Comparison of ENCODE assay signal across 7 cellular contexts in genomic region chr6:28929339-28929738, GRCh38. TPM values are rescaled to one million over a fixed set of nuclear protein-coding genes. Genes with fewer than 3 reads are reported as not detected.
DNase-seq lines count a peak whose midpoint lies in the region; ATAC-seq, FAIRE-seq and TF ChIP-seq lines count a peak whose summit lies in the region.
"Not testable (repeated sequence)": the region's sequence is repeated elsewhere in the genome, so short reads cannot be mapped to it uniquely, and the experiment has no call there.

No MANE protein-coding gene starts in this region.

- not testable (repeated sequence) for H3K36me3 Mint-ChIP-seq in dendritic cell treated with granulocyte-macrophage colony-stimulating factor and Interleukin-4, amounts not matched to agents 40 ng/mL and 50 ng/mL, for 4 days (ENCODE audit: low read depth); progenitor cell of endocrine pancreas (ENCODE audit: insufficient read depth)

- H3K9me1 ChIP-seq in K562 (ENCODE audit: control insufficient read depth, insufficient read depth, low read length); endothelial cell of umbilical vein (replicated peaks; ENCODE audit: control insufficient read depth, extremely low read depth, insufficient read depth, low read length): not testable (repeated sequence)

- H3K4ac ChIP-seq in H1 (replicated peaks; ENCODE audit: insufficient read length, low read depth, low read length) = not testable (repeated sequence)

- CTCF ChIA-PET in HEK293 (lab: Yijun Ruan, JAX) (interaction anchor here (0.6 kb wide), 2 partner anchors 9 to 90 kb away, joined by 3 read pairs; no protein-coding TSS in a partner anchor), H1 (lab: Charles Lee; ENCODE audit: partially characterized antibody) (interaction anchor here (0.6 to 0.7 kb wide), 2 partner anchors 24 to 94 kb away, joined by 3 read pairs; no protein-coding TSS in a partner anchor)
- CTCF ChIA-PET in K562 (lab: Yijun Ruan, JAX; ENCODE audit: low intra/inter-chr PET ratio); endothelial cell of umbilical vein (lab: Charles Lee): not testable (repeated sequence)

- not testable (repeated sequence) for H4K5ac ChIP-seq in H1 (ENCODE audit: insufficient read length, low read depth, low read length)

- FAIRE-seq in K562 (lab: Jason Lieb, UNC); H1 (lab: Jason Lieb, UNC): not testable (repeated sequence)
- FAIRE-seq in endothelial cell of umbilical vein (lab: Jason Lieb, UNC) = peak; percentile 12

- not testable (repeated sequence) for H3K18ac ChIP-seq in H1 (ENCODE audit: extremely low read depth, low read length)

- H3K79me1 ChIP-seq in H1 (ENCODE audit: low read depth, low read length) = not testable (repeated sequence)

- not testable (repeated sequence) for H2BK120ac ChIP-seq in H1 (replicated peaks; ENCODE audit: low read depth, low read length)

- H3K9ac ChIP-seq in K562 (ENCODE audit: insufficient read depth in 1 of 2, low read depth in 2 of 2, low read length in 2 of 2); H1 (replicated peaks in 1 of 4; ENCODE audit: extremely low read depth in 1 of 4, low read depth in 3 of 4, low read length in 3 of 4); endothelial cell of umbilical vein (replicated peaks; ENCODE audit: extremely low read depth, insufficient read depth, low read length): not testable (repeated sequence)

- not testable (repeated sequence) for TF ChIP-seq RAD21 in K562 (CRISPR knock-in tag; conservative IDR thresholded peaks at IDR 0.05 in 1 of 2, IDR thresholded peaks at IDR 0.05 in 1 of 2); H1 (IDR thresholded peaks at IDR 0.05 in 1 of 2, conservative IDR thresholded peaks at IDR 0.05 in 1 of 2; ENCODE audit: low read depth in 2 of 2, low read length in 2 of 2)

- ATAC-seq in K562 = not testable (repeated sequence)

- not testable (repeated sequence) for H3K4me1 ChIP-seq in HEK293 (ENCODE audit: control insufficient read depth, insufficient read depth, low read length); H1 (replicated peaks in 1 of 4; ENCODE audit: control insufficient read depth in 3 of 4, insufficient read depth in 4 of 4, low read length in 3 of 4); endothelial cell of umbilical vein (ENCODE audit: control insufficient read depth, extremely low read depth, insufficient read depth, low read length)
- H3K4me1 ChIP-seq in K562 (replicated peaks in 1 of 2; ENCODE audit: control insufficient read depth in 2 of 2, insufficient read depth in 2 of 2, low read length in 2 of 2) (peaks cover 7 to 15% of the 10 kb centered on the region in 2 experiments; a peak in 3 of 5 replicates), neutrophil (ENCODE audit: control insufficient read depth in 1 of 2, insufficient read depth in 1 of 2, low read depth in 1 of 2, low read length in 1 of 2) (peaks cover 18 to 27% of the 10 kb centered on the region in 2 experiments)

- not testable (repeated sequence) for H4K91ac ChIP-seq in H1 (replicated peaks; ENCODE audit: insufficient read length, low read length)

- WGBS in K562 (ENCODE audit: insufficient coverage, low coverage, missing lambda C conversion rate) = 53% methylated on average over 11 of the region's 11 CpGs
- WGBS in H1 (ENCODE audit: extremely low coverage in 1 of 2, insufficient coverage in 1 of 2, insufficient read length in 1 of 2, insufficient replicate concordance in 2 of 2, low coverage in 1 of 2, low lambda C conversion rate in 2 of 2, missing lambda C conversion rate in 1 of 2), 2 experiments = 81% methylated on average over 11 of the region's 11 CpGs; no CpG with 5 or more reads in 1 of the 2 experiments

- not testable (repeated sequence) for BruUV-seq in K562 (replicated peaks; lab: Mats Ljungman, UMichigan); endothelial cell of umbilical vein (replicated peaks; lab: Mats Ljungman, UMichigan)

- H2BK20ac ChIP-seq in H1 (ENCODE audit: low read length) = not testable (repeated sequence)

- dilution Hi-C loops in endothelial cell of umbilical vein (cut with MboI; ENCODE audit: extremely low pct_ligation_motif_present, low sequenced_read_pairs) = not testable (repeated sequence)

- H3K4me1 Mint-ChIP-seq in dendritic cell treated with granulocyte-macrophage colony-stimulating factor and Interleukin-4, amounts not matched to agents 40 ng/mL and 50 ng/mL, for 4 days (ENCODE audit: low read depth) = not testable (repeated sequence)
- peaks cover 14% of the 10 kb centered on the region for H3K4me1 Mint-ChIP-seq in progenitor cell of endocrine pancreas (ENCODE audit: low read depth)

- H2AFZ ChIP-seq in K562 (ENCODE audit: low read depth, low read length); H1 (ENCODE audit: low read length); endothelial cell of umbilical vein (ENCODE audit: low read depth, low read length): not testable (repeated sequence)

- H3K79me2 ChIP-seq in K562 (ENCODE audit: control insufficient read depth, insufficient read depth, low read length) = peaks cover 12% of the 10 kb centered on the region
- H3K79me2 ChIP-seq in H1 (ENCODE audit: control insufficient read depth in 1 of 2, insufficient read depth in 2 of 2, low read length in 2 of 2); endothelial cell of umbilical vein (ENCODE audit: control insufficient read depth, insufficient read depth, low read length): not testable (repeated sequence)

- DNase-seq in K562 (ENCODE audit: extremely low read depth in 1 of 4, low spot score in 3 of 4); H1 (ENCODE audit: low read depth in 1 of 2, low spot score in 2 of 2); endothelial cell of umbilical vein (ENCODE audit: low read depth, low spot score); progenitor cell of endocrine pancreas (ENCODE audit: low spot score, unreplicated experiment): not testable (repeated sequence)

- H4K20me1 ChIP-seq in K562 (replicated peaks; ENCODE audit: control insufficient read depth, insufficient read depth, low read length); H1 (replicated peaks in 1 of 2; ENCODE audit: control insufficient read depth in 1 of 2, insufficient read depth in 2 of 2, low read length in 2 of 2); endothelial cell of umbilical vein (replicated peaks; ENCODE audit: control insufficient read depth, extremely low read depth, insufficient read depth, low read length): not testable (repeated sequence)

- not testable (repeated sequence) for TF ChIP-seq POLR2A in K562 (conservative IDR thresholded peaks at IDR 0.05); H1 (IDR thresholded peaks at IDR 0.05; ENCODE audit: control extremely low read depth in 1 of 2, low read depth in 2 of 2, low read length in 2 of 2); endothelial cell of umbilical vein (IDR thresholded peaks at IDR 0.05; ENCODE audit: low read depth, low read length)

- not testable (repeated sequence) for H3K56ac ChIP-seq in H1 (replicated peaks; ENCODE audit: insufficient read length, low read depth, low read length)

- not testable (repeated sequence) for H3K4me3 Mint-ChIP-seq in dendritic cell treated with granulocyte-macrophage colony-stimulating factor and Interleukin-4, amounts not matched to agents 40 ng/mL and 50 ng/mL, for 4 days; progenitor cell of endocrine pancreas (ENCODE audit: low read depth)

- not testable (repeated sequence) for H3K23me2 ChIP-seq in H1 (ENCODE audit: low read depth, low read length)

- not testable (repeated sequence) for H3K9me3 ChIP-seq in HEK293 (ENCODE audit: control insufficient read depth, insufficient read depth, low read depth, low read length); K562 (replicated peaks; ENCODE audit: control insufficient read depth, insufficient read depth, low read depth, low read length); H1 (ENCODE audit: insufficient read depth in 2 of 2, low read depth in 1 of 2, low read length in 1 of 2); endothelial cell of umbilical vein (replicated peaks; ENCODE audit: control insufficient read depth, insufficient read depth, low read length); neutrophil

- not testable (repeated sequence) for H3K4me3 ChIP-seq in HEK293 (ENCODE audit: low read depth, low read length); K562; H1 (ENCODE audit: extremely low read depth in 1 of 4, insufficient read depth in 2 of 4, low read depth in 3 of 4, low read length in 4 of 4); endothelial cell of umbilical vein (replicated peaks in 1 of 3; ENCODE audit: insufficient read depth in 1 of 3, low read depth in 1 of 3, low read length in 3 of 3); neutrophil (ENCODE audit: low read depth in 1 of 2, low read length in 1 of 2)

- H2BK15ac ChIP-seq in H1 (ENCODE audit: low read length) = not testable (repeated sequence)

- H2AK5ac ChIP-seq in H1 (ENCODE audit: low read depth, low read length) = not testable (repeated sequence)

- not testable (repeated sequence) for H3K4me2 ChIP-seq in K562 (ENCODE audit: insufficient read depth, low read length); H1 (ENCODE audit: insufficient read depth in 1 of 2, low read depth in 2 of 2, low read length in 2 of 2); endothelial cell of umbilical vein (ENCODE audit: insufficient read depth, low read length)

- not testable (repeated sequence) for H2BK5ac ChIP-seq in H1 (ENCODE audit: low read depth, low read length)

- TF ChIP-seq CTCF in HEK293 (tag by site-specific recombination; IDR thresholded peaks at IDR 0.05); K562 (IDR thresholded peaks at IDR 0.05 in 2 of 3, conservative IDR thresholded peaks at IDR 0.05 in 1 of 3; ENCODE audit: insufficient read depth in 2 of 3, low read depth in 1 of 3, low read length in 3 of 3); H1 (IDR thresholded peaks at IDR 0.05; ENCODE audit: control extremely low read depth in 1 of 3, insufficient read depth in 1 of 3, low read depth in 1 of 3, low read length in 3 of 3); endothelial cell of umbilical vein (IDR thresholded peaks at IDR 0.05; ENCODE audit: extremely low read depth in 1 of 2, insufficient read depth in 1 of 2, low read depth in 1 of 2, low read length in 2 of 2); neutrophil (IDR thresholded peaks at IDR 0.05); progenitor cell of endocrine pancreas (IDR thresholded peaks at IDR 0.05; ENCODE audit: unreplicated experiment): not testable (repeated sequence)

- POLR2A ChIA-PET in HEK293 (lab: Yijun Ruan, JAX) = interaction anchor here (0.6 to 0.7 kb wide), 2 partner anchors 124 to 150 kb away, joined by 3 read pairs; no protein-coding TSS in a partner anchor
- POLR2A ChIA-PET in K562 (lab: Yijun Ruan, JAX); endothelial cell of umbilical vein (lab: Charles Lee): not testable (repeated sequence)
- POLR2A ChIA-PET in H1 (lab: Charles Lee; ENCODE audit: partially characterized antibody) = interaction anchor here (1.0 kb wide), 1 partner anchor 11 kb away, joined by 3 read pairs; no protein-coding TSS in a partner anchor

- H3K14ac ChIP-seq in H1 (ENCODE audit: insufficient read length) = not testable (repeated sequence)

- not testable (repeated sequence) for H3K27me3 Mint-ChIP-seq in dendritic cell treated with granulocyte-macrophage colony-stimulating factor and Interleukin-4, amounts not matched to agents 40 ng/mL and 50 ng/mL, for 4 days; progenitor cell of endocrine pancreas

- not testable (repeated sequence) for H3K27me3 ChIP-seq in K562 (ENCODE audit: control insufficient read depth in 2 of 2, insufficient read depth in 2 of 2, low read length in 2 of 2); H1 (replicated peaks in 1 of 4; ENCODE audit: control insufficient read depth in 3 of 4, extremely low read depth in 1 of 4, insufficient read depth in 3 of 4, low read length in 3 of 4); endothelial cell of umbilical vein (ENCODE audit: control insufficient read depth in 2 of 2, insufficient read depth in 2 of 2, low read length in 2 of 2); neutrophil

- not testable (repeated sequence) for H3K36me3 ChIP-seq in HEK293 (ENCODE audit: control insufficient read depth in 2 of 2, insufficient read depth in 1 of 2, low read length in 2 of 2); K562 (ENCODE audit: control insufficient read depth, insufficient read depth, low read length); H1 (ENCODE audit: control insufficient read depth in 2 of 4, insufficient read depth in 4 of 4, low read length in 3 of 4); endothelial cell of umbilical vein (ENCODE audit: control insufficient read depth in 2 of 2, extremely low read depth in 1 of 2, insufficient read depth in 2 of 2, low read length in 2 of 2); neutrophil

- in situ Hi-C loops in K562 (cut with MboI) = not testable (repeated sequence)

- H2BK12ac ChIP-seq in H1 (ENCODE audit: low read depth, low read length) = not testable (repeated sequence)

- H3K27ac Mint-ChIP-seq in dendritic cell treated with granulocyte-macrophage colony-stimulating factor and Interleukin-4, amounts not matched to agents 40 ng/mL and 50 ng/mL, for 4 days = peak overlapping the region; percentile 8
- H3K27ac Mint-ChIP-seq in progenitor cell of endocrine pancreas = peak overlapping the region; percentile 78

- not testable (repeated sequence) for TF ChIP-seq EP300 in K562 (IDR thresholded peaks at IDR 0.05; ENCODE audit: low read length); H1 (IDR thresholded peaks at IDR 0.05; ENCODE audit: borderline replicate concordance in 1 of 2, low read depth in 2 of 2, low read length in 2 of 2)

- intact Hi-C loops in K562 (cut with micrococcal nuclease); endothelial cell of umbilical vein (cut with micrococcal nuclease): not testable (repeated sequence)
- intact Hi-C loops in dendritic cell treated with granulocyte-macrophage colony-stimulating factor and Interleukin-4, amounts not matched to agents 40 ng/mL and 50 ng/mL, for 4 days (cut with micrococcal nuclease) = loop anchor here (10.0 kb wide), 1 partner anchor 55 kb away; no protein-coding TSS in a partner anchor

- not testable (repeated sequence) for H3K9me3 Mint-ChIP-seq in dendritic cell treated with granulocyte-macrophage colony-stimulating factor and Interleukin-4, amounts not matched to agents 40 ng/mL and 50 ng/mL, for 4 days; progenitor cell of endocrine pancreas (ENCODE audit: low read depth)

- not testable (repeated sequence) for H4K8ac ChIP-seq in H1 (ENCODE audit: extremely low read depth, insufficient read depth, low read length)

- not testable (repeated sequence) for H3K23ac ChIP-seq in H1 (ENCODE audit: insufficient read length)

- H3K27ac ChIP-seq in HEK293 (ENCODE audit: extremely low read depth, low read depth, low read length); K562 (ENCODE audit: extremely low read depth, low read depth, low read length); H1 (ENCODE audit: low read depth, low read length); endothelial cell of umbilical vein (ENCODE audit: insufficient read depth, low read depth, low read length): not testable (repeated sequence)
- H3K27ac ChIP-seq in neutrophil = peak overlapping the region; percentile 41

RNA-seq across cellular contexts. Expression of gene TRIM27, which starts 5.6 kb away (rescaled TPM):
- 367 and 380 TPM in 2 replicates for total RNA-seq in K562 (2011; cell fraction: chromatin; rRNA removed; ENCODE audit: low replicate concordance)
- 219 and 229 TPM in 2 replicates for total RNA-seq in K562 (2011; cell fraction: nucleolus; rRNA removed)
- total RNA-seq in K562 (2011; cell fraction: nucleoplasm; rRNA removed) = 317 and 452 TPM in 2 replicates
- total RNA-seq in K562 (2014; rRNA removed) (145 and 157 TPM in 2 replicates), K562 (2014; rRNA removed; fragmentation: Illumina TruSeq; extraction: Trizol) (126 and 129 TPM in 2 replicates), K562 (2015; rRNA removed; fragmentation: Illumina TruSeq; extraction: Trizol) (141 and 156 TPM in 2 replicates), K562 (2021) (122 and 127 TPM in 2 replicates), endothelial cell of umbilical vein (67.5 and 69.2 TPM in 2 replicates), progenitor cell of endocrine pancreas (91.8 and 97.3 TPM in 2 replicates)
- polyA plus RNA-seq in K562 (2011; rRNA removed) (206 and 235 TPM in 2 replicates), K562 (2014; fragmentation: Illumina TruSeq; extraction: Trizol) (90.9 and 99.7 TPM in 2 replicates), K562 (2014; fragmentation: Nextera tagmentation; extraction: Ambion mirVana) (10 to 100 TPM; 37.7 to 49.6 TPM), K562 (2014; rRNA removed) (118 TPM in 2 replicates), H1 (2011; rRNA removed) (61.2 and 85.9 TPM in 2 replicates), endothelial cell of umbilical vein (67.1 and 71.9 TPM in 2 replicates)
- 186 and 195 TPM in 2 replicates for polyA plus RNA-seq in K562 (2011; cell fraction: cytosol; rRNA removed)
- polyA plus RNA-seq in K562 (2011; cell fraction: nucleus; rRNA removed) = 387 and 419 TPM in 2 replicates
- polyA plus RNA-seq in K562 (2012) = 101 and 114 TPM in 2 replicates
- 250 and 288 TPM in 2 replicates for polyA minus RNA-seq in K562 (2011; rRNA and poly(A)+ RNA removed)
- polyA minus RNA-seq in K562 (2011; cell fraction: cytosol; rRNA and poly(A)+ RNA removed) = 93.5 and 114 TPM in 2 replicates
- polyA minus RNA-seq in K562 (2011; cell fraction: nucleus; rRNA and poly(A)+ RNA removed) = 159 and 183 TPM in 2 replicates
- total RNA-seq in H1 (2021; fragmentation: NEBNext Ultra II Directional; extraction: Animal tissue kit (Norgen Biotek cat#: 25700)) = 76.4 and 78.9 TPM in 2 replicates
- polyA plus RNA-seq in H1 (2011; cell fraction: cytosol; rRNA removed) = 67.9 TPM
- 84.9 TPM for polyA plus RNA-seq in H1 (2011; cell fraction: nucleus; rRNA removed)
- polyA plus RNA-seq in H1 (2012, experiment 1 of 2) = 59.9 to 67.2 TPM (median 65.2 TPM) in 4 replicates
- polyA plus RNA-seq in H1 (2012, experiment 2 of 2) = 79.0 TPM
- 44.6 TPM for polyA plus RNA-seq in H1 (2013, experiment 1 of 2)
- polyA plus RNA-seq in H1 (2013, experiment 2 of 2) = 42.9 TPM
- polyA minus RNA-seq in H1 (2011; rRNA and poly(A)+ RNA removed) = 105 and 114 TPM in 2 replicates
- polyA minus RNA-seq in H1 (2011; cell fraction: cytosol; rRNA and poly(A)+ RNA removed) = 70.7 TPM
- 92.8 TPM for polyA minus RNA-seq in H1 (2011; cell fraction: nucleus; rRNA and poly(A)+ RNA removed)
- polyA plus RNA-seq in endothelial cell of umbilical vein (2011; cell fraction: cytosol; rRNA removed) = 46.7 and 47.8 TPM in 2 replicates
- 101 and 124 TPM in 2 replicates for polyA plus RNA-seq in endothelial cell of umbilical vein (2011; cell fraction: nucleus; rRNA removed)
- polyA plus RNA-seq in endothelial cell of umbilical vein (2012) = 38.5 and 44.5 TPM in 2 replicates
- polyA minus RNA-seq in endothelial cell of umbilical vein = 97.6 and 98.7 TPM in 2 replicates
- 76.8 TPM for polyA minus RNA-seq in endothelial cell of umbilical vein (2011; cell fraction: cytosol; rRNA and poly(A)+ RNA removed)
- 57.8 and 68.6 TPM in 2 replicates for polyA minus RNA-seq in endothelial cell of umbilical vein (2011; cell fraction: nucleus; rRNA and poly(A)+ RNA removed)
